In genomic region chrX:96182366-96182765, GRCh38 we compare ENCODE assay signal across 9 cellular contexts.
DNase-seq lines count a peak whose midpoint lies in the region; ATAC-seq and TF ChIP-seq lines count a peak whose summit lies in the region.
"Had no signal": no experiment of that assay in that cellular context is flagged by ENCODE, and none has a peak within 500 bp of the region (broad histone marks: within the 10 kb centered on the region; RNA-seq: fewer than 3 reads in every experiment).

No MANE protein-coding gene starts in this region.

- CTCF ChIA-PET in PC-3 (lab: Charles Lee), result interaction anchor here (0.6 to 1.0 kb wide), 7 partner anchors 58 to 832 kb away, joined by 3 to 6 read pairs (median 3); no protein-coding TSS in a partner anchor

- TF ChIP-seq CTCF in PC-3 (conservative IDR thresholded peaks at IDR 0.05; ENCODE audit: low read depth, low read length) (peak; percentile 85), fibroblast of villous mesenchyme (IDR thresholded peaks at IDR 0.05; ENCODE audit: insufficient read depth, low read depth, low read length) (peak; percentile 12)

- no peaks in the 10 kb centered on the region for H3K27me3 ChIP-seq in PC-3 (ENCODE audit: low read length)

- H3K9me3 ChIP-seq in PC-3 (ENCODE audit: low read length), result no peaks in the 10 kb centered on the region

- DNase-seq in ACHN, result peak; percentile 11
- DNase-seq in PC-3, result peak; percentile 69
- DNase-seq in fibroblast of villous mesenchyme (ENCODE audit: low read depth), result no peak
- DNase-seq in SW 1271 (lab: John Stamatoyannopoulos, UW), result no peak
- no peak for DNase-seq in stimulated activated naive CD8-positive, alpha-beta T cell treated with anti-CD3 and anti-CD28 coated beads, Interleukin-15, Interleukin-2, amounts not matched to agents 100 U/mL and 50 U/mL, for 24 hours
- DNase-seq: NCI-H2171 had no signal

- no peak overlapping the region for H3K27ac ChIP-seq in PC-3 (ENCODE audit: low read length)

- in situ Hi-C loops in ACHN (cut with HindIII; ENCODE audit: low pct_ligation_motif_present, low pct_unique_long_range_greater_than_20kb, low sequenced_read_pairs), result no loop called here

- no peaks in the 10 kb centered on the region for H3K4me1 ChIP-seq in PC-3 (ENCODE audit: insufficient read depth, low read length)

- intact Hi-C loops in PC-3 (cut with micrococcal nuclease), result loop anchor here (1.0 to 5.0 kb wide), 4 partner anchors 280 to 1505 kb away; no protein-coding TSS in a partner anchor

- no peak overlapping the region for H3K4me3 ChIP-seq in PC-3 (ENCODE audit: low read length)
- H3K4me3 ChIP-seq in fibroblast of villous mesenchyme (ENCODE audit: low read depth, low read length), result no peak overlapping the region

- POLR2A ChIA-PET in PC-3 (lab: Charles Lee; ENCODE audit: unreplicated experiment), result interaction anchor here (0.6 kb wide), 1 partner anchor 412 kb away, joined by 8 read pairs; no protein-coding TSS in a partner anchor

- no peaks in the 10 kb centered on the region for H3K9me2 ChIP-seq in PC-3 (replicated peaks; ENCODE audit: low read length)

- no peaks in the 10 kb centered on the region for H3K36me3 ChIP-seq in PC-3 (ENCODE audit: low read depth, low read length)

- no peak overlapping the region for H3K9ac ChIP-seq in PC-3 (ENCODE audit: low read length)

- no peak overlapping the region for H3K4me2 ChIP-seq in PC-3 (ENCODE audit: low read length)

- BruUV-seq in PC-3 (replicated peaks; lab: Mats Ljungman, UMichigan), result no TSS peak

- H2AFZ ChIP-seq in PC-3 (ENCODE audit: low read length), result no peak overlapping the region

- no peaks in the 10 kb centered on the region for H3F3A ChIP-seq in PC-3 (ENCODE audit: low read length, unreplicated experiment)

- no peaks in the 10 kb centered on the region for H4K20me1 ChIP-seq in PC-3 (ENCODE audit: low read length)

- ATAC-seq in GM21360 (IDR thresholded peaks at IDR 0.05; ENCODE audit: unreplicated experiment) (peak; percentile 91), PC-3 (peak; percentile 88), GM18861 (IDR thresholded peaks at IDR 0.05; ENCODE audit: unreplicated experiment) (no peak), HG03196 (IDR thresholded peaks at IDR 0.05; ENCODE audit: unreplicated experiment) (no peak)
- ATAC-seq in stimulated activated naive CD8-positive, alpha-beta T cell treated with anti-CD3 and anti-CD28 coated beads, Interleukin-15, Interleukin-2, amounts not matched to agents 100 U/mL and 50 U/mL, for 24 hours, result no peak

- no peaks in the 10 kb centered on the region for H3K79me2 ChIP-seq in PC-3 (ENCODE audit: low read length)

Comparison
In these comparisons a context has a peak if more than half of its experiments do, and no peak if none do; other contexts are left out.
1. DNase-seq: peak in ACHN (single experiment) and PC-3 (single experiment); none in fibroblast of villous mesenchyme (single experiment), SW 1271 (0 of 2) and stimulated activated naive CD8-positive, alpha-beta T cell treated with anti-CD3 and anti-CD28 coated beads, Interleukin-15, Interleukin-2, amounts not matched to agents 100 U/mL and 50 U/mL, for 24 hours (single experiment).
2. ATAC-seq: peak in GM21360 (single experiment) and PC-3 (single experiment); none in stimulated activated naive CD8-positive, alpha-beta T cell treated with anti-CD3 and anti-CD28 coated beads, Interleukin-15, Interleukin-2, amounts not matched to agents 100 U/mL and 50 U/mL, for 24 hours (single experiment), GM18861 (single experiment) and HG03196 (single experiment).